In the genomic region with DNA sequence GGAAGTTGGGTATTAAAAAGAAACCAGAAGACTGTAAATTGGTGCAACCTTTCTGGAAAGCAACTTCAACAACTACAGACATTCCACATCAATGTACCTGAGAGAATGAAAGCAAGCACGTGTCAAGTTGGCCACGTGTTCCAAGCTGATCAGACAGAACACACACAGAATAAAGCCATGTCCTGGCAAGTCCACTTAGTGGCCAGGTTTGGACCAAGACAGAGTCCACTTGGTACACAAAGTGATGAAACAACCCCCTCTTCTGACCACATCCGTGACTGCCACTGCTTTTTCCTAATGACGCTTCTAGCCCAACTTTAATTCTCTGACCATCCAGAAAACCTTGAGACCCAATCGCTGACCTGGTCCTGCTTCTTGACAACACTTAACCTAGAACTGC, we compare ENCODE assay signal across 9 cellular contexts.
DNase-seq lines count a peak whose midpoint lies in the region; ATAC-seq and TF ChIP-seq lines count a peak whose summit lies in the region.
"Had no signal": no experiment of that assay in that cellular context is flagged by ENCODE, and none has a peak within 500 bp of the region (broad histone marks: within the 10 kb centered on the region; RNA-seq: fewer than 3 reads in every experiment).

No MANE protein-coding gene starts in this region.

- H2AFZ ChIP-seq in IMR-90 (replicated peaks; ENCODE audit: low read length, poor library complexity) (no peak overlapping the region), mesenchymal stem cell (ENCODE audit: low read depth, low read length) (no peak overlapping the region)

- H2BK5ac ChIP-seq in IMR-90 (ENCODE audit: low read depth, low read length, poor library complexity, severe bottlenecking), result no peak overlapping the region
- no peak overlapping the region for H2BK5ac ChIP-seq in mesenchymal stem cell (ENCODE audit: low read depth, low read length, poor library complexity, severe bottlenecking)

- TF ChIP-seq POLR2A in IMR-90 (IDR thresholded peaks at IDR 0.05; ENCODE audit: low read depth, low read length), result no peak

- H2AK9ac ChIP-seq in IMR-90 (replicated peaks; ENCODE audit: low read depth, low read length, poor library complexity), result peak overlapping the region; percentile 9

- H3K9me1 ChIP-seq in IMR-90 (ENCODE audit: insufficient read depth, low read length), result peaks cover 4% of the 10 kb centered on the region; the same call in 1 of the 2 replicates

- dilution Hi-C loops in IMR-90 (cut with HindIII; ENCODE audit: low sequenced_read_pairs, unreplicated experiment), result no loop called here

- peak; percentile 56 for TF ChIP-seq RAD21 in IMR-90 (IDR thresholded peaks at IDR 0.05; ENCODE audit: low read length)

- WGBS in IMR-90 (ENCODE audit: extremely low coverage in 2 of 2, insufficient read length in 1 of 2), 2 experiments, result 50% methylated on average over 3 of the region's 5 CpGs; no CpG with 5 or more reads in 1 of the 2 experiments
- WGBS in mesenchymal stem cell, result 72% methylated on average over 5 of the region's 5 CpGs

- H2AK5ac ChIP-seq in IMR-90 (ENCODE audit: low read depth, low read length) (no peak overlapping the region), mesenchymal stem cell (ENCODE audit: low read length, severe bottlenecking) (no peak overlapping the region)

- no peak overlapping the region for H2BK12ac ChIP-seq in mesenchymal stem cell (ENCODE audit: low read length in 2 of 2)

- H3K27ac Mint-ChIP-seq in Caco-2 (ENCODE audit: unreplicated experiment), result no peak overlapping the region
- H3K27ac Mint-ChIP-seq in CD8-positive, alpha-beta memory T cell, result no peak overlapping the region

- H3K4ac ChIP-seq in IMR-90 (ENCODE audit: low read depth, low read length) (no peak overlapping the region), mesenchymal stem cell (ENCODE audit: low read depth in 1 of 2, low read length in 2 of 2) (no peak overlapping the region)

- H3K14ac ChIP-seq in IMR-90 (replicated peaks; ENCODE audit: low read depth, low read length), result no peak overlapping the region
- H3K14ac ChIP-seq in mesenchymal stem cell (ENCODE audit: low read length in 2 of 2), result no peak overlapping the region

- no peaks in the 10 kb centered on the region for H3K4me1 Mint-ChIP-seq in Caco-2 (ENCODE audit: low read depth, unreplicated experiment)
- H3K4me1 Mint-ChIP-seq in CD8-positive, alpha-beta memory T cell, result peaks cover 33 to 55% (median 51%) of the 10 kb centered on the region in 3 donors

- H4K20me1 ChIP-seq in IMR-90 (ENCODE audit: insufficient read depth, low read length), result peaks cover 4% of the 10 kb centered on the region; the same call in 1 of the 2 replicates

- no peak overlapping the region for H3K4me3 Mint-ChIP-seq in Caco-2 (ENCODE audit: unreplicated experiment)
- H3K4me3 Mint-ChIP-seq in CD8-positive, alpha-beta memory T cell, result no peak overlapping the region

- H2BK120ac ChIP-seq in IMR-90 (ENCODE audit: low read depth, low read length) (no peak overlapping the region), mesenchymal stem cell (ENCODE audit: low read depth, low read length) (no peak overlapping the region)

- in situ Hi-C loops in IMR-90 (cut with MboI; ENCODE audit: low sequenced_read_pairs), result loop anchor here (5.0 kb wide), 3 partner anchors 76 to 246 kb away; no protein-coding TSS in a partner anchor

- H3K27me3 Mint-ChIP-seq in Caco-2 (ENCODE audit: insufficient read depth, unreplicated experiment), result no peaks in the 10 kb centered on the region
- no peaks in the 10 kb centered on the region for H3K27me3 Mint-ChIP-seq in CD8-positive, alpha-beta memory T cell

- no peaks in the 10 kb centered on the region for H3K27me3 ChIP-seq in Caco-2 (replicated peaks; ENCODE audit: control insufficient read depth, insufficient read depth, low read length)
- H3K27me3 ChIP-seq in IMR-90 (ENCODE audit: control insufficient read depth, insufficient read depth, low read length), result peaks cover 15% of the 10 kb centered on the region
- H3K27me3 ChIP-seq in mesenchymal stem cell (ENCODE audit: control insufficient read depth in 1 of 2, insufficient read depth in 1 of 2, low read length in 2 of 2), result peaks cover 0 to 3% of the 10 kb centered on the region in 2 experiments
- H3K27me3 ChIP-seq in CD8-positive, alpha-beta memory T cell (ENCODE audit: insufficient read depth, low read length, poor library complexity, severe bottlenecking), result no peaks in the 10 kb centered on the region
- H3K27me3 ChIP-seq: gastrocnemius medialis had no signal

- H3K4me3 ChIP-seq in Caco-2 (ENCODE audit: low read depth, low read length), result no peak overlapping the region
- no peak overlapping the region for H3K4me3 ChIP-seq in IMR-90 (ENCODE audit: insufficient read depth, low read depth, low read length)
- no peak overlapping the region for H3K4me3 ChIP-seq in mesenchymal stem cell (ENCODE audit: insufficient read depth in 1 of 2, low read depth in 1 of 2, low read length in 2 of 2)
- H3K4me3 ChIP-seq in CD8-positive, alpha-beta memory T cell (ENCODE audit: low read length), result no peak overlapping the region
- H3K4me3 ChIP-seq: gastrocnemius medialis had no signal

- H2BK15ac ChIP-seq in IMR-90 (ENCODE audit: low read depth, low read length) (no peak overlapping the region), mesenchymal stem cell (ENCODE audit: low read depth, poor library complexity, severe bottlenecking) (no peak overlapping the region)

- H3K23ac ChIP-seq in IMR-90 (ENCODE audit: low read depth, low read length) (no peak overlapping the region), mesenchymal stem cell (ENCODE audit: low read length in 2 of 2) (no peak overlapping the region)

- H3K9me3 ChIP-seq in Caco-2 (no peaks in the 10 kb centered on the region), IMR-90 (ENCODE audit: control insufficient read depth, insufficient read depth, low read length) (no peaks in the 10 kb centered on the region), mesenchymal stem cell (ENCODE audit: control insufficient read depth, low read length) (no peaks in the 10 kb centered on the region)
- H3K9me3 ChIP-seq in CD8-positive, alpha-beta memory T cell (ENCODE audit: low read length), result no peaks in the 10 kb centered on the region
- H3K9me3 ChIP-seq: gastrocnemius medialis had no signal

- H3K36me3 ChIP-seq in Caco-2 (ENCODE audit: control insufficient read depth, insufficient read depth, low read length), result no peaks in the 10 kb centered on the region
- no peaks in the 10 kb centered on the region for H3K36me3 ChIP-seq in IMR-90 (ENCODE audit: control insufficient read depth, insufficient read depth, low read length)
- H3K36me3 ChIP-seq in mesenchymal stem cell (ENCODE audit: control insufficient read depth in 1 of 2, insufficient read depth in 2 of 2, low read depth in 1 of 2, low read length in 2 of 2), result peaks cover 0 to 21% of the 10 kb centered on the region in 2 experiments
- no peaks in the 10 kb centered on the region for H3K36me3 ChIP-seq in CD8-positive, alpha-beta memory T cell (ENCODE audit: insufficient read depth, low read length)

- CTCF ChIA-PET in Caco-2 (lab: Charles Lee) (interaction anchor here (2.3 to 3.0 kb wide), 2 partner anchors 77 to 146 kb away, joined by 6 to 22 read pairs; no protein-coding TSS in a partner anchor), IMR-90 (lab: Yijun Ruan, JAX) (interaction anchor here (1.1 to 1.7 kb wide), 4 partner anchors 67 to 245 kb away, joined by 3 to 6 read pairs (median 5); no protein-coding TSS in a partner anchor)
- CTCF ChIA-PET in CD8-positive, alpha-beta memory T cell (lab: Charles Lee), result interaction anchor here (0.9 to 15.3 kb wide), 7 partner anchors 9 to 76 kb away, joined by 3 to 106 read pairs (median 3); no protein-coding TSS in a partner anchor

- BruUV-seq in Caco-2 (replicated peaks; lab: Mats Ljungman, UMichigan) (no TSS peak), IMR-90 (replicated peaks; lab: Mats Ljungman, UMichigan) (no TSS peak)

- POLR2A ChIA-PET in Caco-2 (lab: Charles Lee), result no interaction called here
- POLR2A ChIA-PET in IMR-90 (lab: Charles Lee; ENCODE audit: unreplicated experiment), result no interaction called here
- POLR2A ChIA-PET in CD8-positive, alpha-beta memory T cell (lab: Charles Lee), result no interaction called here

- no peak overlapping the region for H3K56ac ChIP-seq in IMR-90 (ENCODE audit: extremely low read depth, insufficient read depth, low read length)

- ATAC-seq in IMR-90 (ENCODE audit: low read depth) (peak; percentile 59), HG03159 (IDR thresholded peaks at IDR 0.05; ENCODE audit: unreplicated experiment) (no peak)

- peaks cover 29% of the 10 kb centered on the region for H3K36me3 Mint-ChIP-seq in Caco-2 (ENCODE audit: insufficient read depth, unreplicated experiment)
- no peaks in the 10 kb centered on the region for H3K36me3 Mint-ChIP-seq in CD8-positive, alpha-beta memory T cell

- H3K4me1 ChIP-seq in Caco-2 (no peaks in the 10 kb centered on the region), IMR-90 (ENCODE audit: control insufficient read depth, insufficient read depth, low read length) (no peaks in the 10 kb centered on the region), mesenchymal stem cell (ENCODE audit: control insufficient read depth, insufficient read depth, low read depth, low read length) (peaks cover 5% of the 10 kb centered on the region)
- H3K4me1 ChIP-seq in CD8-positive, alpha-beta memory T cell (ENCODE audit: insufficient read depth, low read length), result peaks cover 49% of the 10 kb centered on the region

- H4K91ac ChIP-seq in IMR-90 (ENCODE audit: insufficient read depth, low read depth, low read length) (no peak overlapping the region), mesenchymal stem cell (ENCODE audit: low read length) (no peak overlapping the region)

- H4K5ac ChIP-seq in IMR-90 (ENCODE audit: low read depth, low read length), result no peak overlapping the region

- H3K18ac ChIP-seq in IMR-90 (ENCODE audit: low read depth, low read length) (no peak overlapping the region), mesenchymal stem cell (ENCODE audit: low read depth in 1 of 2, low read length in 2 of 2) (no peak overlapping the region)

- H3K27ac ChIP-seq in IMR-90 (ENCODE audit: insufficient read depth, low read length) (no peak overlapping the region), mesenchymal stem cell (ENCODE audit: low read length, poor library complexity, severe bottlenecking) (no peak overlapping the region)
- H3K27ac ChIP-seq in CD8-positive, alpha-beta memory T cell (ENCODE audit: low read depth, low read length), result no peak overlapping the region

- TF ChIP-seq CTCF in Caco-2 (IDR thresholded peaks at IDR 0.05; ENCODE audit: insufficient read depth in 1 of 2, low read depth in 1 of 2, low read length in 1 of 2, severe bottlenecking in 1 of 2, unreplicated experiment in 1 of 2), result peak; percentile 34 to 55
- TF ChIP-seq CTCF in IMR-90 (conservative IDR thresholded peaks at IDR 0.05; ENCODE audit: low read depth, low read length), result peak; percentile 51

- H3K4me2 ChIP-seq in IMR-90 (ENCODE audit: low read depth, low read length), result no peak overlapping the region
- no peak overlapping the region for H3K4me2 ChIP-seq in mesenchymal stem cell (ENCODE audit: low read length, poor library complexity, severe bottlenecking)

- H3K9ac ChIP-seq in IMR-90 (ENCODE audit: low read depth, low read length), result no peak overlapping the region
- H3K9ac ChIP-seq in mesenchymal stem cell (ENCODE audit: low read length), result peak overlapping the region; percentile 6

- no peak overlapping the region for H4K8ac ChIP-seq in IMR-90 (ENCODE audit: low read depth in 2 of 2, low read length in 2 of 2)
- no peak overlapping the region for H4K8ac ChIP-seq in mesenchymal stem cell (ENCODE audit: low read length)

- H3K79me1 ChIP-seq in IMR-90 (ENCODE audit: low read depth in 1 of 2, low read length in 2 of 2) (no peaks in the 10 kb centered on the region), mesenchymal stem cell (replicated peaks; ENCODE audit: low read length, poor library complexity, severe bottlenecking) (no peaks in the 10 kb centered on the region)

- no peak overlapping the region for H2BK20ac ChIP-seq in IMR-90 (ENCODE audit: low read depth, low read length)

- no peaks in the 10 kb centered on the region for H3K9me3 Mint-ChIP-seq in Caco-2 (ENCODE audit: unreplicated experiment)
- no peaks in the 10 kb centered on the region for H3K9me3 Mint-ChIP-seq in CD8-positive, alpha-beta memory T cell

- intact Hi-C loops in Caco-2 (cut with micrococcal nuclease; ENCODE audit: unreplicated experiment) (loop anchor here (1.0 kb wide), 2 partner anchors 43 to 77 kb away; no protein-coding TSS in a partner anchor), IMR-90 (cut with micrococcal nuclease) (loop anchor here (1.0 kb wide), 2 partner anchors 77 to 244 kb away; no protein-coding TSS in a partner anchor)

- DNase-seq in Caco-2 (peak; percentile 48 to 53), IMR-90 (peak; percentile 56), cerebellar cortex (ENCODE audit: low spot score) (peak; percentile 84), mesenchymal stem cell (peak; percentile 66), NCI-H1436 (lab: John Stamatoyannopoulos, UW) (no peak), GM19238 (ENCODE audit: insufficient read length, low spot score) (no peak)
- no peak for DNase-seq in CD8-positive, alpha-beta memory T cell

Comparison
In these comparisons a context has a peak if more than half of its experiments do, and no peak if none do; other contexts are left out.
1. DNase-seq: peak in Caco-2 (2 of 2), IMR-90 (single experiment), cerebellar cortex (single experiment) and mesenchymal stem cell (single experiment); none in NCI-H1436 (single experiment), GM19238 (single experiment) and CD8-positive, alpha-beta memory T cell (0 of 5).